Comparison of ENCODE assay signal across 25 cellular contexts in the genomic region with DNA sequence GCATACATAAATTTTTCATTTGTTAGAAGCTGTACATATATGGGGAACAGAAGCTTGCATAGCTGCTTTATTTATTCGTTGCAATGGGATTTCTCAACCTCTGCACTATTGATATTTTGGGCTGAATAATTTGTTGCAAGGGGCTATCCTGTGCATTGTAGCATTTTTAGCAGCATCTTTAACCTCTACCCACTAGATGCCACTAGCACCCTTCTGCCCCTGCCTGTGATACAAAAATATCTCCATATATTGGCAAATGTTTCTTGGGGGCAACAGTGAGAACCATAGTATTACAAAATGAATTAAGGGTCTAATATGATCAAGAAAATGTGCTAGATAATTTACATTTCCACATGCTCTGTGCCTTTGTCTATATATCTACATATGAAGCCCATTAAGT.
DNase-seq lines count a peak whose midpoint lies in the region; ATAC-seq, FAIRE-seq and TF ChIP-seq lines count a peak whose summit lies in the region.
"Had no signal": no experiment of that assay in that cellular context is flagged by ENCODE, and none has a peak within 500 bp of the region (broad histone marks: within the 10 kb centered on the region; RNA-seq: fewer than 3 reads in every experiment).

No MANE protein-coding gene starts in this region.

- in situ Hi-C loops in IMR-90 (cut with MboI; ENCODE audit: low sequenced_read_pairs), result no loop called here
- in situ Hi-C loops in astrocyte of the cerebellum (cut with HindIII; ENCODE audit: low sequenced_read_pairs), result no loop called here

- H3K14ac ChIP-seq in IMR-90 (replicated peaks; ENCODE audit: low read depth, low read length), result no peak overlapping the region

- H3K79me2 ChIP-seq in hepatocyte, result no peaks in the 10 kb centered on the region

- DNase-seq in AG10803 (ENCODE audit: low read depth), result no peak
- no peak for DNase-seq in IMR-90
- DNase-seq in astrocyte of the cerebellum (ENCODE audit: low read depth), result no peak
- no peak for DNase-seq in hepatocyte (ENCODE audit: low spot score)
- DNase-seq in HTR-8/SVneo (ENCODE audit: insufficient read length, low spot score), result no peak
- no peak for DNase-seq in GM10266 (ENCODE audit: extremely low spot score)
- no peak for DNase-seq in DMS79 (lab: John Stamatoyannopoulos, UW)
- no peak for DNase-seq in NCI-H774 (lab: John Stamatoyannopoulos, UW)
- DNase-seq: activated CD8-positive, alpha-beta memory T cell treated with anti-CD3 and anti-CD28 coated beads for 24 hours; AML-193; body of pancreas; COR-L47; erythroblast; GDM1; glutamatergic neuron; mucosa of descending colon; NCI-H1436 treated with DMSO at 0.1 percent for 48 hours; NCI-H82; right cardiac atrium; T1000; tibial artery had no signal

- dilution Hi-C loops in IMR-90 (cut with HindIII; ENCODE audit: low sequenced_read_pairs, unreplicated experiment), result no loop called here

- no peak overlapping the region for H3K23ac ChIP-seq in IMR-90 (ENCODE audit: low read depth, low read length)

- CTCF ChIA-PET in IMR-90 (lab: Yijun Ruan, JAX), result no interaction called here

- no peak overlapping the region for H2AFZ ChIP-seq in IMR-90 (replicated peaks; ENCODE audit: low read length, poor library complexity)
- no peak overlapping the region for H2AFZ ChIP-seq in hepatocyte

- H3K56ac ChIP-seq in IMR-90 (ENCODE audit: extremely low read depth, insufficient read depth, low read length), result no peak overlapping the region

- ATAC-seq in IMR-90 (ENCODE audit: low read depth), result no peak
- ATAC-seq: activated CD4-positive, CD25-positive, alpha-beta regulatory T cell treated with anti-CD3 and anti-CD28 coated beads, Interleukin-2, amount 50 U/mL, for 24 hours; activated naive CD4-positive, alpha-beta T cell treated with anti-CD3 and anti-CD28 coated beads, Interleukin-2, amount 50 U/mL, for 72 hours; body of pancreas; mucosa of descending colon; Panc1; right cardiac atrium; stimulated activated memory B cell treated with anti-CD40 and anti-IgM and Interleukin-4, amounts not matched to agents 10 μg/mL and 1 μg/mL and 100 μg/mL, for 72 hours had no signal

- H3K4me2 ChIP-seq in IMR-90 (ENCODE audit: low read depth, low read length) (no peak overlapping the region), hepatocyte (no peak overlapping the region)

- H3K27ac ChIP-seq in IMR-90 (ENCODE audit: insufficient read depth, low read length) (no peak overlapping the region), hepatocyte (no peak overlapping the region)
- H3K27ac ChIP-seq: body of pancreas, tibial artery had no signal

- H2AK5ac ChIP-seq in IMR-90 (ENCODE audit: low read depth, low read length), result no peak overlapping the region

- H2AK9ac ChIP-seq in IMR-90 (replicated peaks; ENCODE audit: low read depth, low read length, poor library complexity), result no peak overlapping the region

- no peak for TF ChIP-seq POLR2A in IMR-90 (IDR thresholded peaks at IDR 0.05; ENCODE audit: low read depth, low read length)

- H3K27me3 ChIP-seq in IMR-90 (ENCODE audit: control insufficient read depth, insufficient read depth, low read length), result no peaks in the 10 kb centered on the region
- H3K27me3 ChIP-seq in hepatocyte, result no peaks in the 10 kb centered on the region
- H3K27me3 ChIP-seq: body of pancreas, tibial artery had no signal

- H3K9me1 ChIP-seq in IMR-90 (ENCODE audit: insufficient read depth, low read length), result no peaks in the 10 kb centered on the region

- 0 out of 2 replicates have a peak, but pooled peaks have one; percentile 8 for TF ChIP-seq RAD21 in IMR-90 (IDR thresholded peaks at IDR 0.05; ENCODE audit: low read length)

- BruUV-seq in IMR-90 (replicated peaks; lab: Mats Ljungman, UMichigan), result no TSS peak

- peak; percentile 48 for TF ChIP-seq CTCF in AG10803 (conservative IDR thresholded peaks at IDR 0.05; ENCODE audit: low read length)
- no peak for TF ChIP-seq CTCF in IMR-90 (conservative IDR thresholded peaks at IDR 0.05; ENCODE audit: low read depth, low read length)
- peak; percentile 12 for TF ChIP-seq CTCF in astrocyte of the cerebellum (IDR thresholded peaks at IDR 0.05; ENCODE audit: low read depth, low read length, missing control alignments)
- TF ChIP-seq CTCF in hepatocyte (IDR thresholded peaks at IDR 0.05; ENCODE audit: poor library complexity), result peak; percentile 23
- TF ChIP-seq CTCF in GM10266 (IDR thresholded peaks at IDR 0.05; ENCODE audit: control insufficient read depth, insufficient read depth, low read depth, missing control alignments), result no peak

- no peak overlapping the region for H2BK5ac ChIP-seq in IMR-90 (ENCODE audit: low read depth, low read length, poor library complexity, severe bottlenecking)

- H4K5ac ChIP-seq in IMR-90 (ENCODE audit: low read depth, low read length), result no peak overlapping the region

- no peaks in the 10 kb centered on the region for H3K36me3 ChIP-seq in IMR-90 (ENCODE audit: control insufficient read depth, insufficient read depth, low read length)
- H3K36me3 ChIP-seq in hepatocyte (replicated peaks; ENCODE audit: insufficient read depth, low read depth), result no peaks in the 10 kb centered on the region
- H3K36me3 ChIP-seq: tibial artery had no signal

- intact Hi-C loops in IMR-90 (cut with micrococcal nuclease), result no loop called here

- H3K4me3 ChIP-seq in AG10803 (ENCODE audit: low read length) (no peak overlapping the region), IMR-90 (ENCODE audit: insufficient read depth, low read depth, low read length) (no peak overlapping the region), astrocyte of the cerebellum (ENCODE audit: low read depth, low read length) (no peak overlapping the region), hepatocyte (no peak overlapping the region)
- H3K4me3 ChIP-seq: body of pancreas, mucosa of descending colon, tibial artery had no signal

- no peak overlapping the region for H4K91ac ChIP-seq in IMR-90 (ENCODE audit: insufficient read depth, low read depth, low read length)

- no CpG with 5 or more reads among the region's 1 CpG for WGBS in IMR-90 (ENCODE audit: extremely low coverage in 2 of 2, insufficient read length in 1 of 2), 2 experiments
- WGBS in hepatocyte (ENCODE audit: low lambda C conversion rate, missing lambda C conversion rate), result 63% methylated on average over 1 of the region's 1 CpG

- no peak overlapping the region for H4K8ac ChIP-seq in IMR-90 (ENCODE audit: low read depth in 2 of 2, low read length in 2 of 2)

- no peak overlapping the region for H3K18ac ChIP-seq in IMR-90 (ENCODE audit: low read depth, low read length)

- H2BK120ac ChIP-seq in IMR-90 (ENCODE audit: low read depth, low read length), result no peak overlapping the region

- POLR2A ChIA-PET in IMR-90 (lab: Charles Lee; ENCODE audit: unreplicated experiment), result no interaction called here

- H3K4me1 ChIP-seq in IMR-90 (ENCODE audit: control insufficient read depth, insufficient read depth, low read length) (no peaks in the 10 kb centered on the region), hepatocyte (ENCODE audit: insufficient read depth) (no peaks in the 10 kb centered on the region)
- H3K4me1 ChIP-seq: body of pancreas had no signal

- H4K20me1 ChIP-seq in IMR-90 (ENCODE audit: insufficient read depth, low read length) (no peaks in the 10 kb centered on the region), hepatocyte (ENCODE audit: insufficient read depth, poor library complexity, severe bottlenecking) (no peaks in the 10 kb centered on the region)

- H2BK15ac ChIP-seq in IMR-90 (ENCODE audit: low read depth, low read length), result no peak overlapping the region

- no peak overlapping the region for H3K4ac ChIP-seq in IMR-90 (ENCODE audit: low read depth, low read length)

- no peaks in the 10 kb centered on the region for H3K9me2 ChIP-seq in hepatocyte (replicated peaks; ENCODE audit: insufficient read depth)

- H3K79me1 ChIP-seq in IMR-90 (ENCODE audit: low read depth in 1 of 2, low read length in 2 of 2), result no peaks in the 10 kb centered on the region

- no peaks in the 10 kb centered on the region for H3K9me3 ChIP-seq in IMR-90 (ENCODE audit: control insufficient read depth, insufficient read depth, low read length)
- no peaks in the 10 kb centered on the region for H3K9me3 ChIP-seq in hepatocyte (ENCODE audit: low read depth)
- H3K9me3 ChIP-seq: body of pancreas, mucosa of descending colon, tibial artery had no signal

- H3K9ac ChIP-seq in IMR-90 (ENCODE audit: low read depth, low read length), result no peak overlapping the region

- no peak overlapping the region for H2BK20ac ChIP-seq in IMR-90 (ENCODE audit: low read depth, low read length)

- FAIRE-seq in HTR-8/SVneo (lab: Jason Lieb, UNC), result no peak

TF ChIP-seq in IMR-90, 13 proteins besides CTCF, POLR2A, EP300 and RAD21 (continues in another document):
- TF ChIP-seq FOS (IDR thresholded peaks at IDR 0.05; ENCODE audit: low read depth, low read length), result no peak
- TF ChIP-seq NFE2L2 (IDR thresholded peaks at IDR 0.05; ENCODE audit: low read depth, low read length), result no peak
- no peak for TF ChIP-seq MAZ (IDR thresholded peaks at IDR 0.05; ENCODE audit: borderline replicate concordance, low read depth, low read length)
- TF ChIP-seq CEBPB (IDR thresholded peaks at IDR 0.05; ENCODE audit: low read depth, low read length), result no peak
- TF ChIP-seq, protein P1, sequence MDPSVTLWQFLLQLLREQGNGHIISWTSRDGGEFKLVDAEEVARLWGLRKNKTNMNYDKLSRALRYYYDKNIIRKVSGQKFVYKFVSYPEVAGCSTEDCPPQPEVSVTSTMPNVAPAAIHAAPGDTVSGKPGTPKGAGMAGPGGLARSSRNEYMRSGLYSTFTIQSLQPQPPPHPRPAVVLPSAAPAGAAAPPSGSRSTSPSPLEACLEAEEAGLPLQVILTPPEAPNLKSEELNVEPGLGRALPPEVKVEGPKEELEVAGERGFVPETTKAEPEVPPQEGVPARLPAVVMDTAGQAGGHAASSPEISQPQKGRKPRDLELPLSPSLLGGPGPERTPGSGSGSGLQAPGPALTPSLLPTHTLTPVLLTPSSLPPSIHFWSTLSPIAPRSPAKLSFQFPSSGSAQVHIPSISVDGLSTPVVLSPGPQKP (IDR thresholded peaks at IDR 0.05; ENCODE audit: borderline replicate concordance, low read depth, low read length), result no peak
- no peak for TF ChIP-seq SMC3 (IDR thresholded peaks at IDR 0.05; ENCODE audit: low read depth, low read length)
- TF ChIP-seq USF2 (IDR thresholded peaks at IDR 0.05; ENCODE audit: low read depth, low read length), result no peak
- no peak for TF ChIP-seq BHLHE40 (IDR thresholded peaks at IDR 0.05; ENCODE audit: low read depth, low read length)
- no peak for TF ChIP-seq RCOR1 (IDR thresholded peaks at IDR 0.05; ENCODE audit: insufficient replicate concordance, low read length)
- no peak for TF ChIP-seq MXI1 (IDR thresholded peaks at IDR 0.05; ENCODE audit: borderline replicate concordance, low read depth, low read length)
- TF ChIP-seq CHD1 (IDR thresholded peaks at IDR 0.05; ENCODE audit: low read depth, low read length), result no peak

Comparison
In these comparisons a context has a peak if more than half of its experiments do, and no peak if none do; other contexts are left out.
1. CTCF ChIP-seq: peak in AG10803 (single experiment), astrocyte of the cerebellum (single experiment) and hepatocyte (single experiment); none in IMR-90 (single experiment) and GM10266 (single experiment).